Comparison of ENCODE assay signal across 9 cellular contexts in genomic region chr11:6576471-6577373, GRCh38. TPM values are rescaled to one million over a fixed set of nuclear protein-coding genes. Genes with fewer than 3 reads are reported as not detected.
DNase-seq lines count a peak whose midpoint lies in the region; ATAC-seq and TF ChIP-seq lines count a peak whose summit lies in the region.
"Had no signal": no experiment of that assay in that cellular context is flagged by ENCODE, and none has a peak within 500 bp of the region (broad histone marks: within the 10 kb centered on the region; RNA-seq: fewer than 3 reads in every experiment).

No MANE protein-coding gene starts in this region.

- H2BK5ac ChIP-seq in mesenchymal stem cell (ENCODE audit: low read depth, low read length, poor library complexity, severe bottlenecking) (no peak overlapping the region), mesendoderm (ENCODE audit: low read length) (no peak overlapping the region)

- peak; percentile 90 for DNase-seq in AG10803 (ENCODE audit: low read depth)
- peak; percentile 92 for DNase-seq in NCI-H1105 treated with DMSO at 0.1 percent for 48 hours (lab: John Stamatoyannopoulos, UW)
- DNase-seq in caudate nucleus (lab: John Stamatoyannopoulos, UW), result peak in 55 of 61 donors; percentile 12 to 96 (median 77)
- DNase-seq in mesenchymal stem cell, result peak; percentile 22
- no peak for DNase-seq in mesendoderm
- no peak for DNase-seq in stimulated activated naive CD8-positive, alpha-beta T cell treated with anti-CD3 and anti-CD28 coated beads, Interleukin-15, Interleukin-2, amounts not matched to agents 100 U/mL and 50 U/mL, for 24 hours
- DNase-seq: activated CD8-positive, alpha-beta memory T cell treated with anti-CD3 and anti-CD28 coated beads for 24 hours had no signal

- H3K9ac ChIP-seq in mesenchymal stem cell (ENCODE audit: low read length), result peak overlapping the region; percentile 57
- no peak overlapping the region for H3K9ac ChIP-seq in mesendoderm (ENCODE audit: low read length)

- peak overlapping the region in 1 of 2 experiments; percentile 4 for H3K18ac ChIP-seq in mesenchymal stem cell (ENCODE audit: low read depth in 1 of 2, low read length in 2 of 2)
- no peak overlapping the region for H3K18ac ChIP-seq in mesendoderm (ENCODE audit: low read length)

- H3K4me2 ChIP-seq in mesenchymal stem cell (ENCODE audit: low read length, poor library complexity, severe bottlenecking), result no peak overlapping the region
- H3K4me2 ChIP-seq in mesendoderm (ENCODE audit: low read length), result no peak overlapping the region

- TF ChIP-seq CTCF in AG10803 (conservative IDR thresholded peaks at IDR 0.05; ENCODE audit: low read length), result peak; percentile 49; the same call in 1 of the 2 replicates

- H4K91ac ChIP-seq in mesenchymal stem cell (ENCODE audit: low read length), result peak overlapping the region; percentile 25

- H2BK12ac ChIP-seq in mesenchymal stem cell (ENCODE audit: low read length in 2 of 2), result no peak overlapping the region

- no peak overlapping the region for H2AK5ac ChIP-seq in mesenchymal stem cell (ENCODE audit: low read length, severe bottlenecking)
- H2AK5ac ChIP-seq in mesendoderm (ENCODE audit: low read length), result no peak overlapping the region

- H2BK120ac ChIP-seq in mesenchymal stem cell (ENCODE audit: low read depth, low read length) (no peak overlapping the region), mesendoderm (ENCODE audit: low read depth, low read length) (no peak overlapping the region)

- H2BK15ac ChIP-seq in mesenchymal stem cell (ENCODE audit: low read depth, poor library complexity, severe bottlenecking) (no peak overlapping the region), mesendoderm (replicated peaks; ENCODE audit: low read depth) (no peak overlapping the region)

- H3K27ac ChIP-seq in caudate nucleus (ENCODE audit: low read depth, low read length) (peak overlapping the region; percentile 56), mesenchymal stem cell (ENCODE audit: low read length, poor library complexity, severe bottlenecking) (no peak overlapping the region), mesendoderm (ENCODE audit: low read depth, low read length) (no peak overlapping the region)

- no peak overlapping the region for H4K5ac ChIP-seq in mesendoderm (ENCODE audit: low read length)

- peaks cover 6% of the 10 kb centered on the region for H3K4me1 ChIP-seq in mesenchymal stem cell (ENCODE audit: control insufficient read depth, insufficient read depth, low read depth, low read length)
- no peaks in the 10 kb centered on the region for H3K4me1 ChIP-seq in mesendoderm (ENCODE audit: control insufficient read depth, low read depth, low read length)

- no peak for ATAC-seq in stimulated activated naive CD8-positive, alpha-beta T cell treated with anti-CD3 and anti-CD28 coated beads, Interleukin-15, Interleukin-2, amounts not matched to agents 100 U/mL and 50 U/mL, for 24 hours
- ATAC-seq in HG02938 (IDR thresholded peaks at IDR 0.05; ENCODE audit: unreplicated experiment) (no peak), GM21717 (IDR thresholded peaks at IDR 0.05; ENCODE audit: unreplicated experiment) (no peak)

- H2AFZ ChIP-seq in mesenchymal stem cell (ENCODE audit: low read depth, low read length), result no peak overlapping the region

- H3K23ac ChIP-seq in mesenchymal stem cell (ENCODE audit: low read length in 2 of 2) (no peak overlapping the region), mesendoderm (ENCODE audit: low read length) (no peak overlapping the region)

- 70% methylated on average over 5 of the region's 6 CpGs for WGBS in mesenchymal stem cell
- WGBS in mesendoderm (ENCODE audit: extremely low coverage, insufficient coverage, low lambda C conversion rate), result no CpG with 5 or more reads among the region's 6 CpGs

- H3K27me3 ChIP-seq in mesenchymal stem cell (ENCODE audit: control insufficient read depth in 1 of 2, insufficient read depth in 1 of 2, low read length in 2 of 2) (no peaks in the 10 kb centered on the region), mesendoderm (ENCODE audit: insufficient read depth, low read length, poor library complexity) (no peaks in the 10 kb centered on the region)

- peaks cover 8 to 15% of the 10 kb centered on the region in 2 experiments for H3K36me3 ChIP-seq in mesenchymal stem cell (ENCODE audit: control insufficient read depth in 1 of 2, insufficient read depth in 2 of 2, low read depth in 1 of 2, low read length in 2 of 2)
- H3K36me3 ChIP-seq in mesendoderm (ENCODE audit: control insufficient read depth, insufficient read depth, low read length), result no peaks in the 10 kb centered on the region

- H3K9me3 ChIP-seq in mesenchymal stem cell (ENCODE audit: control insufficient read depth, low read length), result no peaks in the 10 kb centered on the region

- H3K79me2 ChIP-seq in mesendoderm (ENCODE audit: control insufficient read depth, insufficient read depth, low read length), result no peaks in the 10 kb centered on the region

- H3K4ac ChIP-seq in mesenchymal stem cell (ENCODE audit: low read depth in 1 of 2, low read length in 2 of 2), result no peak overlapping the region
- no peak overlapping the region for H3K4ac ChIP-seq in mesendoderm (ENCODE audit: low read depth, low read length)

- H3K4me3 ChIP-seq in AG10803 (ENCODE audit: low read length), result no peak overlapping the region
- H3K4me3 ChIP-seq in mesenchymal stem cell (ENCODE audit: insufficient read depth in 1 of 2, low read depth in 1 of 2, low read length in 2 of 2), result peak overlapping the region in 1 of 2 experiments; percentile 40
- H3K4me3 ChIP-seq in mesendoderm (ENCODE audit: low read length), result no peak overlapping the region

- peaks cover 6% of the 10 kb centered on the region for H3K79me1 ChIP-seq in mesenchymal stem cell (replicated peaks; ENCODE audit: low read length, poor library complexity, severe bottlenecking)
- H3K79me1 ChIP-seq in mesendoderm (ENCODE audit: low read length), result no peaks in the 10 kb centered on the region

- H3K56ac ChIP-seq in mesendoderm (ENCODE audit: low read length), result no peak overlapping the region

- H3K14ac ChIP-seq in mesenchymal stem cell (ENCODE audit: low read length in 2 of 2), result peak overlapping the region in 1 of 2 experiments; percentile 41

- no peak overlapping the region for H4K8ac ChIP-seq in mesenchymal stem cell (ENCODE audit: low read length)
- H4K8ac ChIP-seq in mesendoderm (ENCODE audit: low read depth, low read length), result no peak overlapping the region

RNA-seq across cellular contexts. Expression of gene RRP8, which starts 26.7 kb away (rescaled TPM):
- 21.1 TPM for polyA plus RNA-seq in mesenchymal stem cell (2013, experiment 1 of 2)
- 22.0 TPM for polyA plus RNA-seq in mesenchymal stem cell (2013, experiment 2 of 2)
- 26.6 TPM for polyA plus RNA-seq in mesendoderm (2013, experiment 1 of 2)
- polyA plus RNA-seq in mesendoderm (2013, experiment 2 of 2), result 28.9 TPM

RNA-seq across cellular contexts. Expression of gene ILK, which starts 26.9 kb away (rescaled TPM):
- polyA plus RNA-seq in mesenchymal stem cell (2013, experiment 1 of 2), result 309 TPM
- 311 TPM for polyA plus RNA-seq in mesenchymal stem cell (2013, experiment 2 of 2)
- polyA plus RNA-seq in mesendoderm (2013, experiment 1 of 2), result 164 TPM
- polyA plus RNA-seq in mesendoderm (2013, experiment 2 of 2), result 171 TPM

RNA-seq across cellular contexts. Expression of gene TAF10, which starts 35.3 kb away (rescaled TPM):
- 187 TPM for polyA plus RNA-seq in mesenchymal stem cell (2013, experiment 1 of 2)
- 195 TPM for polyA plus RNA-seq in mesenchymal stem cell (2013, experiment 2 of 2)
- 209 TPM for polyA plus RNA-seq in mesendoderm (2013, experiment 1 of 2)
- 219 TPM for polyA plus RNA-seq in mesendoderm (2013, experiment 2 of 2)

RNA-seq across cellular contexts. Expression of gene TPP1, which starts 42.5 kb away (rescaled TPM):
- polyA plus RNA-seq in mesenchymal stem cell (2013, experiment 1 of 2), result 425 TPM
- polyA plus RNA-seq in mesenchymal stem cell (2013, experiment 2 of 2), result 399 TPM
- polyA plus RNA-seq in mesendoderm (2013, experiment 1 of 2), result 28.7 TPM
- 27.8 TPM for polyA plus RNA-seq in mesendoderm (2013, experiment 2 of 2)

Comparison
In these comparisons a context has a peak if more than half of its experiments do, and no peak if none do; other contexts are left out.
1. DNase-seq: peak in AG10803 (single experiment), NCI-H1105 treated with DMSO at 0.1 percent for 48 hours (single experiment), caudate nucleus (55 of 61) and mesenchymal stem cell (single experiment); none in mesendoderm (single experiment) and stimulated activated naive CD8-positive, alpha-beta T cell treated with anti-CD3 and anti-CD28 coated beads, Interleukin-15, Interleukin-2, amounts not matched to agents 100 U/mL and 50 U/mL, for 24 hours (single experiment).